2 cellular contexts compared by ENCODE assay signal in the genomic region with DNA sequence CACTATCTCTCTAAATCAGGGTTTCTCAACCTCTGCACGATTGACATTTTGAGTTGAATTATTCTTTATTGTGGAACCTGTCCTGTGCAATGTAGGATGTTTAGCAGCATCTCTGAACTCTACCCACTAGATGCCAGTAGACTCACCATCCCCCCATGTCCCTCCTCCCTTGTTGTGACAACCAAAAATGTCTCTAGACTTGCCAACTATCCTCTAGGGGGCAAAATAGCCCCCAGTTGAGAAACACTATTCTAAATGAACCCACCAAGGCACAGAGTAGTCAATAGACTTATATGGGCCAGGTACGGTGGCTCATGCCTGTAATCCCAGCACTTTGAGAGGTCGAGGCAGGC.
TF ChIP-seq lines count a peak whose summit lies in the region.

No MANE protein-coding gene starts in this region.

TF ChIP-seq in GM23338, 12 proteins besides CTCF, POLR2A, EP300 and RAD21 (continued from another document):
- TF ChIP-seq, protein P1, sequence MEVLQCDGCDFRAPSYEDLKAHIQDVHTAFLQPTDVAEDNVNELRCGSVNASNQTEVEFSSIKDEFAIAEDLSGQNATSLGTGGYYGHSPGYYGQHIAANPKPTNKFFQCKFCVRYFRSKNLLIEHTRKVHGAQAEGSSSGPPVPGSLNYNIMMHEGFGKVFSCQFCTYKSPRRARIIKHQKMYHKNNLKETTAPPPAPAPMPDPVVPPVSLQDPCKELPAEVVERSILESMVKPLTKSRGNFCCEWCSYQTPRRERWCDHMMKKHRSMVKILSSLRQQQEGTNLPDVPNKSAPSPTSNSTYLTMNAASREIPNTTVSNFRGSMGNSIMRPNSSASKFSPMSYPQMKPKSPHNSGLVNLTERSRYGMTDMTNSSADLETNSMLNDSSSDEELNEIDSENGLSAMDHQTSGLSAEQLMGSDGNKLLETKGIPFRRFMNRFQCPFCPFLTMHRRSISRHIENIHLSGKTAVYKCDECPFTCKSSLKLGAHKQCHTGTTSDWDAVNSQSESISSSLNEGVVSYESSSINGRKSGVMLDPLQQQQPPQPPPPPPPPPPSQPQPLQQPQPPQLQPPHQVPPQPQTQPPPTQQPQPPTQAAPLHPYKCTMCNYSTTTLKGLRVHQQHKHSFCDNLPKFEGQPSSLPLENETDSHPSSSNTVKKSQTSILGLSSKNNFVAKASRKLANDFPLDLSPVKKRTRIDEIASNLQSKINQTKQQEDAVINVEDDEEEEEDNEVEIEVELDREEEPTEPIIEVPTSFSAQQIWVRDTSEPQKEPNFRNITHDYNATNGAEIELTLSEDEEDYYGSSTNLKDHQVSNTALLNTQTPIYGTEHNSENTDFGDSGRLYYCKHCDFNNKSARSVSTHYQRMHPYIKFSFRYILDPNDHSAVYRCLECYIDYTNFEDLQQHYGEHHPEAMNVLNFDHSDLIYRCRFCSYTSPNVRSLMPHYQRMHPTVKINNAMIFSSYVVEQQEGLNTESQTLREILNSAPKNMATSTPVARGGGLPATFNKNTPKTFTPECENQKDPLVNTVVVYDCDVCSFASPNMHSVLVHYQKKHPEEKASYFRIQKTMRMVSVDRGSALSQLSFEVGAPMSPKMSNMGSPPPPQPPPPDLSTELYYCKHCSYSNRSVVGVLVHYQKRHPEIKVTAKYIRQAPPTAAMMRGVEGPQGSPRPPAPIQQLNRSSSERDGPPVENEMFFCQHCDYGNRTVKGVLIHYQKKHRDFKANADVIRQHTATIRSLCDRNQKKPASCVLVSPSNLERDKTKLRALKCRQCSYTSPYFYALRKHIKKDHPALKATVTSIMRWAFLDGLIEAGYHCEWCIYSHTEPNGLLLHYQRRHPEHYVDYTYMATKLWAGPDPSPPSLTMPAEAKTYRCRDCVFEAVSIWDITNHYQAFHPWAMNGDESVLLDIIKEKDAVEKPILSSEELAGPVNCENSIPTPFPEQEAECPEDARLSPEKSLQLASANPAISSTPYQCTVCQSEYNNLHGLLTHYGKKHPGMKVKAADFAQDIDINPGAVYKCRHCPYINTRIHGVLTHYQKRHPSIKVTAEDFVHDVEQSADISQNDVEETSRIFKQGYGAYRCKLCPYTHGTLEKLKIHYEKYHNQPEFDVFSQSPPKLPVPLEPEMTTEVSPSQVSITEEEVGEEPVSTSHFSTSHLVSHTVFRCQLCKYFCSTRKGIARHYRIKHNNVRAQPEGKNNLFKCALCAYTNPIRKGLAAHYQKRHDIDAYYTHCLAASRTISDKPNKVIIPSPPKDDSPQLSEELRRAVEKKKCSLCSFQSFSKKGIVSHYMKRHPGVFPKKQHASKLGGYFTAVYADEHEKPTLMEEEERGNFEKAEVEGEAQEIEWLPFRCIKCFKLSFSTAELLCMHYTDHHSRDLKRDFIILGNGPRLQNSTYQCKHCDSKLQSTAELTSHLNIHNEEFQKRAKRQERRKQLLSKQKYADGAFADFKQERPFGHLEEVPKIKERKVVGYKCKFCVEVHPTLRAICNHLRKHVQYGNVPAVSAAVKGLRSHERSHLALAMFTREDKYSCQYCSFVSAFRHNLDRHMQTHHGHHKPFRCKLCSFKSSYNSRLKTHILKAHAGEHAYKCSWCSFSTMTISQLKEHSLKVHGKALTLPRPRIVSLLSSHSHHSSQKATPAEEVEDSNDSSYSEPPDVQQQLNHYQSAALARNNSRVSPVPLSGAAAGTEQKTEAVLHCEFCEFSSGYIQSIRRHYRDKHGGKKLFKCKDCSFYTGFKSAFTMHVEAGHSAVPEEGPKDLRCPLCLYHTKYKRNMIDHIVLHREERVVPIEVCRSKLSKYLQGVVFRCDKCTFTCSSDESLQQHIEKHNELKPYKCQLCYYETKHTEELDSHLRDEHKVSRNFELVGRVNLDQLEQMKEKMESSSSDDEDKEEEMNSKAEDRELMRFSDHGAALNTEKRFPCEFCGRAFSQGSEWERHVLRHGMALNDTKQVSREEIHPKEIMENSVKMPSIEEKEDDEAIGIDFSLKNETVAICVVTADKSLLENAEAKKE (CRISPR knock-in tag; IDR thresholded peaks at IDR 0.05): no peak
- TF ChIP-seq, protein P2, sequence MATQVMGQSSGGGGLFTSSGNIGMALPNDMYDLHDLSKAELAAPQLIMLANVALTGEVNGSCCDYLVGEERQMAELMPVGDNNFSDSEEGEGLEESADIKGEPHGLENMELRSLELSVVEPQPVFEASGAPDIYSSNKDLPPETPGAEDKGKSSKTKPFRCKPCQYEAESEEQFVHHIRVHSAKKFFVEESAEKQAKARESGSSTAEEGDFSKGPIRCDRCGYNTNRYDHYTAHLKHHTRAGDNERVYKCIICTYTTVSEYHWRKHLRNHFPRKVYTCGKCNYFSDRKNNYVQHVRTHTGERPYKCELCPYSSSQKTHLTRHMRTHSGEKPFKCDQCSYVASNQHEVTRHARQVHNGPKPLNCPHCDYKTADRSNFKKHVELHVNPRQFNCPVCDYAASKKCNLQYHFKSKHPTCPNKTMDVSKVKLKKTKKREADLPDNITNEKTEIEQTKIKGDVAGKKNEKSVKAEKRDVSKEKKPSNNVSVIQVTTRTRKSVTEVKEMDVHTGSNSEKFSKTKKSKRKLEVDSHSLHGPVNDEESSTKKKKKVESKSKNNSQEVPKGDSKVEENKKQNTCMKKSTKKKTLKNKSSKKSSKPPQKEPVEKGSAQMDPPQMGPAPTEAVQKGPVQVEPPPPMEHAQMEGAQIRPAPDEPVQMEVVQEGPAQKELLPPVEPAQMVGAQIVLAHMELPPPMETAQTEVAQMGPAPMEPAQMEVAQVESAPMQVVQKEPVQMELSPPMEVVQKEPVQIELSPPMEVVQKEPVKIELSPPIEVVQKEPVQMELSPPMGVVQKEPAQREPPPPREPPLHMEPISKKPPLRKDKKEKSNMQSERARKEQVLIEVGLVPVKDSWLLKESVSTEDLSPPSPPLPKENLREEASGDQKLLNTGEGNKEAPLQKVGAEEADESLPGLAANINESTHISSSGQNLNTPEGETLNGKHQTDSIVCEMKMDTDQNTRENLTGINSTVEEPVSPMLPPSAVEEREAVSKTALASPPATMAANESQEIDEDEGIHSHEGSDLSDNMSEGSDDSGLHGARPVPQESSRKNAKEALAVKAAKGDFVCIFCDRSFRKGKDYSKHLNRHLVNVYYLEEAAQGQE (IDR thresholded peaks at IDR 0.05; ENCODE audit: unreplicated experiment): no peak

TF ChIP-seq in SK-N-SH treated with all-trans-retinoic acid at 6 μM for 48 hours, 23 proteins besides CTCF, POLR2A, EP300 and RAD21 (continued from another document):
- TF ChIP-seq TSHZ2 (CRISPR knock-in tag; IDR thresholded peaks at IDR 0.05): no peak
- no peak for TF ChIP-seq TCF4 (CRISPR knock-in tag; IDR thresholded peaks at IDR 0.05; ENCODE audit: borderline replicate concordance)
- no peak for TF ChIP-seq OSR1 (CRISPR knock-in tag; IDR thresholded peaks at IDR 0.05)
- TF ChIP-seq ZC3H10 (CRISPR knock-in tag; IDR thresholded peaks at IDR 0.05): no peak
- no peak for TF ChIP-seq GLIS3 (CRISPR knock-in tag; IDR thresholded peaks at IDR 0.05)
- no peak for TF ChIP-seq CSRNP3 (CRISPR knock-in tag; IDR thresholded peaks at IDR 0.05)
- TF ChIP-seq ZNF565 (CRISPR knock-in tag; conservative IDR thresholded peaks at IDR 0.05; ENCODE audit: low read depth): no peak
